In the genomic region with DNA sequence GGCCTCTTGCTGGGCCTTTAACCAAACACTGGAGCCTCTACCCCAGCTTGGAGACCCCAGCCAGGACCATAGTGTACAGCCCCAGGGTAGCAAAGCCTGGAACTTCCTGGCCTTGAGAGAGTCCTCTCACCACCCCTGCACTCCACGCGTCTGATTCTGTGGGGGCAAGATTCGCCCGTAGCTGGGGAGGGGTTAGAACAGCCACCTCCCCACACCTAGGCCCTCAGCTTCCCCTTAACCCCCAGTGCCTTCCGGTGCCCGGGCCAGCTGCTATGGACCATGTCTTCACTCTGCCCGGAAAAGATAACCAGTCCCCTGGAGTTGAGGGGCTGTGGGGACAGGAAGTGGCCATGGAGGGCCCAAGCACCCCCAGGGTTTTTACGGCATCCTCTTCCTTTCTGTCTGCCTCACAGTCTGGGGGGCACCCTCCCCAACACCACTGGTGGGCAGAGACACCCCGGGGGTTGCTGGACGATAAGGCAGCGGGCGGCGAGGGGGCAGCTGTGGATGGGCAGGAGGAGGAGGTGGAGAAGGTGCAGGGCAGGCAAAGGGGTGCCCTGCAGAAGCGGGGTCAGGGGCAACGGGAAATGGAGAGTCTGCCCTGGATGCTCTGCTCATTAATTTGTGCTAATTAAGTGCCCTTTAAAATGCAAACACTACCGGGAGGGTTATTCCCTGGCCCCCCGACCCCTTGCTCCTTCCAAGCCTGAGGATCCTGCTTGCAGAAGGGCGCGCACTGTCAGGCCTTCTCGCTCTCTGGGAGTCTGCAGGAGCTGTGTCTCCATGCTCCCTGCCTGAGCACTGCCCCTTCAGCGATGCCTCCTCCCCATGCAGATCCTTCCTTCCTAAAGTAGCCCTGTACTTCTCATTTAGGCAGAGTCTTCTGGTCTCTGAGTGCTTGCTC, we compare ENCODE assay signal across 20 cellular contexts. TPM values are rescaled to one million over a fixed set of nuclear protein-coding genes. Genes with fewer than 3 reads are reported as not detected.
A peak's percentile ranks its signal among the peaks of the same experiment; 100 is the strongest.
DNase-seq lines count a peak whose midpoint lies in the region; ATAC-seq and TF ChIP-seq lines count a peak whose summit lies in the region.
"Had no signal": no experiment of that assay in that cellular context is flagged by ENCODE, and none has a peak within 500 bp of the region (broad histone marks: within the 10 kb centered on the region; RNA-seq: fewer than 3 reads in every experiment).

No MANE protein-coding gene starts in this region.

- CTCF ChIA-PET in activated CD8-positive, alpha-beta T cell treated with anti-CD3 and anti-CD28 coated beads, Interleukin-2, amount 10 ng/mL, durations not matched to agents 7 days and 5 days (lab: Charles Lee), result no interaction called here
- CTCF ChIA-PET in activated CD8-positive, alpha-beta T cell treated with anti-CD3 and anti-CD28 coated beads for 36 hours (lab: Charles Lee), result interaction anchor here (0.5 kb wide), 1 partner anchor 201 kb away, joined by 3 read pairs; no protein-coding TSS in a partner anchor
- CTCF ChIA-PET in RWPE1 (lab: Yijun Ruan, JAX), result no interaction called here

- TF ChIP-seq CTCF in activated CD8-positive, alpha-beta T cell treated with anti-CD3 and anti-CD28 coated beads for 36 hours (IDR thresholded peaks at IDR 0.05), result no peak
- TF ChIP-seq CTCF in RWPE1 (conservative IDR thresholded peaks at IDR 0.05; ENCODE audit: low read depth) (no peak), endothelial cell (IDR thresholded peaks at IDR 0.05; ENCODE audit: unreplicated experiment) (no peak), type B pancreatic cell (conservative IDR thresholded peaks at IDR 0.05) (no peak), esophagus muscularis mucosa (IDR thresholded peaks at IDR 0.05) (no peak), omental fat pad (IDR thresholded peaks at IDR 0.05) (no peak)

- no peaks in the 10 kb centered on the region for H3K27me3 Mint-ChIP-seq in activated CD8-positive, alpha-beta T cell treated with anti-CD3 and anti-CD28 coated beads, Interleukin-2, amount 10 ng/mL, durations not matched to agents 7 days and 5 days (ENCODE audit: low read depth)
- no peaks in the 10 kb centered on the region for H3K27me3 Mint-ChIP-seq in activated CD8-positive, alpha-beta T cell treated with anti-CD3 and anti-CD28 coated beads for 36 hours
- H3K27me3 Mint-ChIP-seq in endothelial cell (ENCODE audit: unreplicated experiment) (no peaks in the 10 kb centered on the region), type B pancreatic cell (peaks cover 4% of the 10 kb centered on the region)

- peak overlapping the region; percentile 17 for H3K27ac Mint-ChIP-seq in activated CD8-positive, alpha-beta T cell treated with anti-CD3 and anti-CD28 coated beads, Interleukin-2, amount 10 ng/mL, durations not matched to agents 7 days and 5 days
- H3K27ac Mint-ChIP-seq in activated CD8-positive, alpha-beta T cell treated with anti-CD3 and anti-CD28 coated beads for 36 hours, result no peak overlapping the region
- H3K27ac Mint-ChIP-seq in endothelial cell (ENCODE audit: unreplicated experiment), result peak overlapping the region; percentile 30
- peak overlapping the region; percentile 69 for H3K27ac Mint-ChIP-seq in type B pancreatic cell

- intact Hi-C loops in activated CD8-positive, alpha-beta T cell treated with anti-CD3 and anti-CD28 coated beads for 36 hours (cut with micrococcal nuclease), result no loop called here
- intact Hi-C loops in esophagus muscularis mucosa (cut with DNase I), result loop anchor here (10.0 kb wide), 1 partner anchor 147 kb away; no protein-coding TSS in a partner anchor

- WGBS in esophagus muscularis mucosa, result 85% methylated on average over 18 of the region's 21 CpGs

- H3K9me3 Mint-ChIP-seq in activated CD8-positive, alpha-beta T cell treated with anti-CD3 and anti-CD28 coated beads, Interleukin-2, amount 10 ng/mL, durations not matched to agents 7 days and 5 days (ENCODE audit: insufficient read depth), result no peaks in the 10 kb centered on the region
- no peaks in the 10 kb centered on the region for H3K9me3 Mint-ChIP-seq in activated CD8-positive, alpha-beta T cell treated with anti-CD3 and anti-CD28 coated beads for 36 hours
- H3K9me3 Mint-ChIP-seq in endothelial cell (ENCODE audit: unreplicated experiment) (no peaks in the 10 kb centered on the region), type B pancreatic cell (no peaks in the 10 kb centered on the region)

- H3K27me3 ChIP-seq in esophagus muscularis mucosa, result peaks cover 0 to 21% (median 2%) of the 10 kb centered on the region in 4 donors

- H3K36me3 Mint-ChIP-seq in activated CD8-positive, alpha-beta T cell treated with anti-CD3 and anti-CD28 coated beads, Interleukin-2, amount 10 ng/mL, durations not matched to agents 7 days and 5 days (ENCODE audit: low read depth), result no peaks in the 10 kb centered on the region
- H3K36me3 Mint-ChIP-seq in activated CD8-positive, alpha-beta T cell treated with anti-CD3 and anti-CD28 coated beads for 36 hours (ENCODE audit: low read depth), result no peaks in the 10 kb centered on the region
- H3K36me3 Mint-ChIP-seq in endothelial cell (ENCODE audit: low read depth, unreplicated experiment), result no peaks in the 10 kb centered on the region
- H3K36me3 Mint-ChIP-seq in type B pancreatic cell, result no peaks in the 10 kb centered on the region

- H3K4me3 Mint-ChIP-seq in activated CD8-positive, alpha-beta T cell treated with anti-CD3 and anti-CD28 coated beads, Interleukin-2, amount 10 ng/mL, durations not matched to agents 7 days and 5 days, result no peak overlapping the region
- H3K4me3 Mint-ChIP-seq in activated CD8-positive, alpha-beta T cell treated with anti-CD3 and anti-CD28 coated beads for 36 hours, result no peak overlapping the region
- no peak overlapping the region for H3K4me3 Mint-ChIP-seq in endothelial cell (ENCODE audit: unreplicated experiment)
- peak overlapping the region; percentile 74 for H3K4me3 Mint-ChIP-seq in type B pancreatic cell

- no peak overlapping the region for H3K4me3 ChIP-seq in esophagus muscularis mucosa
- H3K4me3 ChIP-seq: PC-9, SJSA1 had no signal

- DNase-seq in activated CD8-positive, alpha-beta T cell treated with anti-CD3 and anti-CD28 coated beads, Interleukin-2, amount 10 ng/mL, durations not matched to agents 7 days and 5 days, result no peak
- DNase-seq in activated CD8-positive, alpha-beta T cell treated with anti-CD3 and anti-CD28 coated beads for 36 hours, result no peak
- DNase-seq in RWPE1 (ENCODE audit: low spot score) (no peak), endothelial cell (ENCODE audit: low spot score) (no peak), type B pancreatic cell (ENCODE audit: extremely low spot score, unreplicated experiment) (no peak), esophagus muscularis mucosa (ENCODE audit: extremely low spot score) (no peak), omental fat pad (ENCODE audit: low spot score) (no peak)
- DNase-seq: C1 segment of cervical spinal cord, COR-L47, DMS153, KBM-7, NCI-H1092, NCI-H146, NCI-H2081, NCI-H510A, NCI-H774, PC-9 had no signal

- ATAC-seq in activated CD8-positive, alpha-beta T cell treated with anti-CD3 and anti-CD28 coated beads, Interleukin-2, amount 10 ng/mL, durations not matched to agents 7 days and 5 days, result no peak
- no peak for ATAC-seq in activated CD8-positive, alpha-beta T cell treated with anti-CD3 and anti-CD28 coated beads for 36 hours
- ATAC-seq in GM21576 (IDR thresholded peaks at IDR 0.05; ENCODE audit: unreplicated experiment) (no peak), omental fat pad (ENCODE audit: low FRiP score) (no peak)
- ATAC-seq: HCT116 had no signal

- TF ChIP-seq POLR2A in esophagus muscularis mucosa (IDR thresholded peaks at IDR 0.05; ENCODE audit: low read depth), result no peak

- H3K4me1 Mint-ChIP-seq in activated CD8-positive, alpha-beta T cell treated with anti-CD3 and anti-CD28 coated beads, Interleukin-2, amount 10 ng/mL, durations not matched to agents 7 days and 5 days (ENCODE audit: low read depth), result peaks cover 36% of the 10 kb centered on the region
- H3K4me1 Mint-ChIP-seq in activated CD8-positive, alpha-beta T cell treated with anti-CD3 and anti-CD28 coated beads for 36 hours (ENCODE audit: low read depth), result peaks cover 6% of the 10 kb centered on the region
- H3K4me1 Mint-ChIP-seq in endothelial cell (ENCODE audit: unreplicated experiment) (no peaks in the 10 kb centered on the region), type B pancreatic cell (ENCODE audit: unreplicated experiment) (no peaks in the 10 kb centered on the region)

- peaks cover 14 to 37% (median 31%) of the 10 kb centered on the region in 4 donors for H3K4me1 ChIP-seq in esophagus muscularis mucosa

- H3K36me3 ChIP-seq in esophagus muscularis mucosa, result no peaks in the 10 kb centered on the region
- H3K36me3 ChIP-seq: SJSA1 had no signal

- POLR2A ChIA-PET in activated CD8-positive, alpha-beta T cell treated with anti-CD3 and anti-CD28 coated beads, Interleukin-2, amount 10 ng/mL, durations not matched to agents 7 days and 5 days (lab: Charles Lee), result interaction anchor here (1.2 kb wide), 1 partner anchor 36 kb away, joined by 4 read pairs; the partner anchor contains the start of gene KCTD5
- POLR2A ChIA-PET in activated CD8-positive, alpha-beta T cell treated with anti-CD3 and anti-CD28 coated beads for 36 hours (lab: Charles Lee), result interaction anchor here (0.8 kb wide), 1 partner anchor 44 kb away, joined by 3 read pairs; no protein-coding TSS in a partner anchor
- POLR2A ChIA-PET in RWPE1 (lab: Yijun Ruan, JAX; ENCODE audit: low non-redundant PET), result no interaction called here

- H3K9me3 ChIP-seq in esophagus muscularis mucosa, result no peaks in the 10 kb centered on the region
- H3K9me3 ChIP-seq: SJSA1 had no signal

- H3K27ac ChIP-seq in RWPE1, result 0 out of 2 replicates have a peak overlapping the region, but pooled peaks have one; percentile 1
- no peak overlapping the region for H3K27ac ChIP-seq in esophagus muscularis mucosa (replicated peaks in 1 of 4)
- H3K27ac ChIP-seq: PC-9, SJSA1 had no signal

- TF ChIP-seq EP300 in esophagus muscularis mucosa (IDR thresholded peaks at IDR 0.05), result no peak

RNA-seq across cellular contexts. Expression of gene PRSS27, which starts 2.4 kb away (rescaled TPM):
- 1 to 10 TPM in 1 of 2 experiments, under 1 TPM in 1; 0.70 to 1.0 TPM for total RNA-seq in activated CD8-positive, alpha-beta T cell treated with anti-CD3 and anti-CD28 coated beads, Interleukin-2, amount 10 ng/mL, durations not matched to agents 7 days and 5 days
- 1 to 10 TPM; 1.2 to 1.4 TPM for total RNA-seq in activated CD8-positive, alpha-beta T cell treated with anti-CD3 and anti-CD28 coated beads for 36 hours
- total RNA-seq in endothelial cell (ENCODE audit: unreplicated experiment), result 0.90 TPM
- 19.0 and 24.6 TPM in 2 replicates for total RNA-seq in type B pancreatic cell (ENCODE audit: low replicate concordance)
- total RNA-seq in esophagus muscularis mucosa, result 1 to 10 TPM in 3 of 4 donors, under 1 TPM in 1; 0.75 to 4.2 (median 2.2) TPM
- total RNA-seq in omental fat pad, result 1 to 10 TPM in 2 of 4 donors, under 1 TPM in 2; 0.65 to 1.2 (median 1.0) TPM

RNA-seq across cellular contexts. Expression of gene SRRM2, which starts 34.8 kb away (rescaled TPM):
- total RNA-seq in activated CD8-positive, alpha-beta T cell treated with anti-CD3 and anti-CD28 coated beads, Interleukin-2, amount 10 ng/mL, durations not matched to agents 7 days and 5 days, result 100 to 1,000 TPM; 501 to 511 TPM
- 100 to 1,000 TPM; 518 to 561 TPM for total RNA-seq in activated CD8-positive, alpha-beta T cell treated with anti-CD3 and anti-CD28 coated beads for 36 hours
- 456 TPM for total RNA-seq in endothelial cell (ENCODE audit: unreplicated experiment)
- 620 and 749 TPM in 2 replicates for total RNA-seq in type B pancreatic cell (ENCODE audit: low replicate concordance)
- 100 to 1,000 TPM; 126 to 325 (median 234) TPM for total RNA-seq in esophagus muscularis mucosa
- total RNA-seq in omental fat pad, result 100 to 1,000 TPM; 230 to 465 (median 368) TPM

RNA-seq across cellular contexts. Expression of gene KCTD5, which starts 35.3 kb away (rescaled TPM):
- 10 to 100 TPM; 33.2 to 35.9 TPM for total RNA-seq in activated CD8-positive, alpha-beta T cell treated with anti-CD3 and anti-CD28 coated beads, Interleukin-2, amount 10 ng/mL, durations not matched to agents 7 days and 5 days
- 10 to 100 TPM; 26.0 to 27.3 TPM for total RNA-seq in activated CD8-positive, alpha-beta T cell treated with anti-CD3 and anti-CD28 coated beads for 36 hours
- total RNA-seq in endothelial cell (ENCODE audit: unreplicated experiment) (24.3 TPM), type B pancreatic cell (ENCODE audit: low replicate concordance) (25.1 and 30.5 TPM in 2 replicates), esophagus muscularis mucosa (10 to 100 TPM in 3 of 4 donors, 1 to 10 TPM in 1; 9.1 to 22.1 (median 15.7) TPM), omental fat pad (10 to 100 TPM; 10.9 to 21.1 (median 20.1) TPM)

RNA-seq across cellular contexts. Expression of gene ELOB, which starts 59.5 kb away (rescaled TPM):
- total RNA-seq in activated CD8-positive, alpha-beta T cell treated with anti-CD3 and anti-CD28 coated beads, Interleukin-2, amount 10 ng/mL, durations not matched to agents 7 days and 5 days, result 100 to 1,000 TPM; 163 to 182 TPM
- total RNA-seq in activated CD8-positive, alpha-beta T cell treated with anti-CD3 and anti-CD28 coated beads for 36 hours, result 100 to 1,000 TPM; 174 to 178 TPM
- total RNA-seq in endothelial cell (ENCODE audit: unreplicated experiment), result 195 TPM
- total RNA-seq in type B pancreatic cell (ENCODE audit: low replicate concordance), result 237 and 243 TPM in 2 replicates
- total RNA-seq in esophagus muscularis mucosa, result 100 to 1,000 TPM; 199 to 229 (median 213) TPM
- 100 to 1,000 TPM; 181 to 341 (median 323) TPM for total RNA-seq in omental fat pad
